In genomic region chr7:116198748-116199410, GRCh38 we compare ENCODE assay signal across 17 cellular contexts.
"Had no signal": no experiment of that assay in that cellular context is flagged by ENCODE, and none has a peak within 500 bp of the region (broad histone marks: within the 10 kb centered on the region; RNA-seq: fewer than 3 reads in every experiment).

No MANE protein-coding gene starts in this region.

- DNase-seq: colonic mucosa; effector CD4-positive, alpha-beta T cell; endodermal cell; heart right ventricle; hypothalamus; left lung; lower lobe of right lung; natural killer cell; ovary; sigmoid colon; stimulated activated CD4-positive, alpha-beta T cell treated with anti-CD3 and anti-CD28 coated beads, Interleukin-12 subunit alpha, Interleukin-12 subunit beta, amount 100 ng/mL, for 4 hours; stimulated activated naive CD4-positive, alpha-beta T cell; stomach; substantia nigra had no signal

- H3K9me3 ChIP-seq: colonic mucosa, heart right ventricle, left lung, lower lobe of right lung, ovary, right atrium auricular region, sigmoid colon, stomach, thoracic aorta had no signal

- H3K36me3 ChIP-seq: colonic mucosa, heart right ventricle, left lung, lower lobe of right lung, ovary, right atrium auricular region, sigmoid colon, stomach, thoracic aorta had no signal

- H3K27me3 ChIP-seq: colonic mucosa, left lung, ovary, right atrium auricular region, sigmoid colon, stomach had no signal

- H3K27ac ChIP-seq: colonic mucosa, heart right ventricle, left lung, lower lobe of right lung, ovary, right atrium auricular region, sigmoid colon, skin epidermis, stomach, thoracic aorta had no signal

- H3K4me3 ChIP-seq: colonic mucosa, heart right ventricle, left lung, lower lobe of right lung, ovary, right atrium auricular region, sigmoid colon, skin epidermis, stomach, thoracic aorta had no signal

- H3K4me1 ChIP-seq: colonic mucosa, heart right ventricle, left lung, lower lobe of right lung, right atrium auricular region had no signal
